ENCODE assay signal across 9 cellular contexts in the genomic region with DNA sequence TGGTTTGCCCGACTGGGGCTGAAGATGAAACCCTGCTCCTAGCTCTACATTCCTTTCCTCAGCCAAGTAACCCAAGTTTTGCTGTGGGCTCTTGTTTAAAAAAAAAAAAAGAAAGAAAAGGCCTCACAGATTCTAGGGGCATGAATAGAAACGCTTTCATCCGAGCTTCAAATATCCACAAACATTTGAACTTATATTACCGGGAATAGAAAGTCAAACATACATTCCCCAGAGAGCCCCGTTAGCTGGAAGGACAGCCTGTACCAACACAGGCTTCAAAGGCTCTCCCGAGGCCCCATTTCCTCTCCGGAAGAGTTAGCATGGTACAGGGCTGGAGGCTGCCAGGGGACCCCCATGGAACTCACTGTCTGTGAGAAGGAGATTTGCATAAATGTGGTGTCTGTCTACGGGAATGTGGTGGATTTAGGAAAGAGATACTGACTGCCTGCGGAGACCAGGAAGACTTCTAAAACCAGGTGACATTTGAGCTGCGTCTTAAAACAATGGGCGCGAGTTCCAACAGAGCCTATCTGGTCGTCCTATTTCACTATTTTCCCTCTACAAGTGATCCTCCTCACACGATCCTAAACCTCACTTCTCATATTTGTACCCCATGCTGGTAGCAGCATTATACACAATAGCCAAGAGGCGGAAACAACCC. TPM values are rescaled to one million over a fixed set of nuclear protein-coding genes. Genes with fewer than 3 reads are reported as not detected.
DNase-seq lines count a peak whose midpoint lies in the region; ATAC-seq, FAIRE-seq and TF ChIP-seq lines count a peak whose summit lies in the region.
"Had no signal": no experiment of that assay in that cellular context is flagged by ENCODE, and none has a peak within 500 bp of the region (broad histone marks: within the 10 kb centered on the region; RNA-seq: fewer than 3 reads in every experiment).

No MANE protein-coding gene starts in this region.

- peaks cover 6 to 13% (median 10%) of the 10 kb centered on the region in 4 donors for H3K4me1 Mint-ChIP-seq in naive thymus-derived CD8-positive, alpha-beta T cell

- peak overlapping the region; percentile 51 for H3K4me3 ChIP-seq in AG10803 (ENCODE audit: low read length)
- peak overlapping the region; percentile 41 for H3K4me3 ChIP-seq in NT2/D1 (ENCODE audit: insufficient read length, low read depth)

- peaks cover 0 to 2% (median 0%) of the 10 kb centered on the region in 9 donors for H3K9me3 Mint-ChIP-seq in naive thymus-derived CD8-positive, alpha-beta T cell

- no peaks in the 10 kb centered on the region for H3K36me3 Mint-ChIP-seq in naive thymus-derived CD8-positive, alpha-beta T cell

- DNase-seq in AG10803 (ENCODE audit: low read depth), result no peak
- no peak for DNase-seq in NT2/D1 (ENCODE audit: low read depth, low spot score)
- peak; percentile 32 for DNase-seq in epidermal melanocyte (ENCODE audit: insufficient read length, low spot score)
- peak in 1 of 10 donors; percentile 12 for DNase-seq in naive thymus-derived CD8-positive, alpha-beta T cell
- no peak for DNase-seq in H54 (ENCODE audit: insufficient read length, low spot score)
- no peak for DNase-seq in amniotic stem cell (lab: John Stamatoyannopoulos, UW)
- no peak for DNase-seq in activated CD4-positive, alpha-beta T cell treated with anti-CD3 and anti-CD28 coated beads, Interleukin-2, amount 50 U/mL, for 1 hour
- DNase-seq: cortex of kidney had no signal

- peak overlapping the region; percentile 59 for H3K9ac ChIP-seq in NT2/D1 (ENCODE audit: insufficient read length, low read depth)

- ATAC-seq in naive thymus-derived CD8-positive, alpha-beta T cell, result peak in 1 of 2 donors; percentile 27
- ATAC-seq in HG03159 (IDR thresholded peaks at IDR 0.05; ENCODE audit: unreplicated experiment), result no peak

- H3K4me3 Mint-ChIP-seq in naive thymus-derived CD8-positive, alpha-beta T cell, result peak overlapping the region; percentile 60 to 86 (median 79)

- peaks cover 33% of the 10 kb centered on the region for H3K27me3 ChIP-seq in NT2/D1 (ENCODE audit: insufficient read depth, insufficient read length)

- POLR2A ChIA-PET in naive thymus-derived CD8-positive, alpha-beta T cell (lab: Charles Lee), result no interaction called here

- TF ChIP-seq CTCF in AG10803 (conservative IDR thresholded peaks at IDR 0.05; ENCODE audit: low read length), result no peak

- no peaks in the 10 kb centered on the region for H3K4me1 ChIP-seq in NT2/D1 (ENCODE audit: insufficient read depth, insufficient read length)

- peaks cover 8% of the 10 kb centered on the region; the same call in 1 of the 2 replicates for H3K9me3 ChIP-seq in NT2/D1 (ENCODE audit: insufficient read depth, low read length)

- no peak for TF ChIP-seq POLR2A in H54 (IDR thresholded peaks at IDR 0.05; ENCODE audit: low read depth, low read length)

- no peak for FAIRE-seq in H54 (lab: Jason Lieb, UNC)

- H3K27ac Mint-ChIP-seq in naive thymus-derived CD8-positive, alpha-beta T cell, result peak overlapping the region in 2 of 10 donors; percentile 5 to 76

- H3K27me3 Mint-ChIP-seq in naive thymus-derived CD8-positive, alpha-beta T cell, result peaks cover 10 to 57% (median 45%) of the 10 kb centered on the region in 5 donors

- H3K36me3 ChIP-seq in NT2/D1 (ENCODE audit: insufficient read depth, insufficient read length, low read length), result no peaks in the 10 kb centered on the region

RNA-seq across cellular contexts. Expression of a gene that starts 0.7 kb away (rescaled TPM):
- total RNA-seq in naive thymus-derived CD8-positive, alpha-beta T cell, result not detected
- not detected for polyA plus RNA-seq in naive thymus-derived CD8-positive, alpha-beta T cell

RNA-seq across cellular contexts. Expression of a gene that starts 23.3 kb away (rescaled TPM):
- 1 to 10 TPM; 4.8 to 5.6 TPM for total RNA-seq in naive thymus-derived CD8-positive, alpha-beta T cell
- polyA plus RNA-seq in naive thymus-derived CD8-positive, alpha-beta T cell, result 1 to 10 TPM in 2 of 3 donors, under 1 TPM in 1; 0.91 to 1.8 (median 1.7) TPM

RNA-seq across cellular contexts. Expression of a gene that starts 38.2 kb away (rescaled TPM):
- total RNA-seq in naive thymus-derived CD8-positive, alpha-beta T cell, result 10 to 100 TPM; 45.7 to 46.0 TPM
- polyA plus RNA-seq in naive thymus-derived CD8-positive, alpha-beta T cell, result 100 to 1,000 TPM in 1 of 3 donors, 10 to 100 TPM in 2; 88.7 to 100 (median 97.1) TPM
